ENCODE assay signal across 8 cellular contexts in the genomic region with DNA sequence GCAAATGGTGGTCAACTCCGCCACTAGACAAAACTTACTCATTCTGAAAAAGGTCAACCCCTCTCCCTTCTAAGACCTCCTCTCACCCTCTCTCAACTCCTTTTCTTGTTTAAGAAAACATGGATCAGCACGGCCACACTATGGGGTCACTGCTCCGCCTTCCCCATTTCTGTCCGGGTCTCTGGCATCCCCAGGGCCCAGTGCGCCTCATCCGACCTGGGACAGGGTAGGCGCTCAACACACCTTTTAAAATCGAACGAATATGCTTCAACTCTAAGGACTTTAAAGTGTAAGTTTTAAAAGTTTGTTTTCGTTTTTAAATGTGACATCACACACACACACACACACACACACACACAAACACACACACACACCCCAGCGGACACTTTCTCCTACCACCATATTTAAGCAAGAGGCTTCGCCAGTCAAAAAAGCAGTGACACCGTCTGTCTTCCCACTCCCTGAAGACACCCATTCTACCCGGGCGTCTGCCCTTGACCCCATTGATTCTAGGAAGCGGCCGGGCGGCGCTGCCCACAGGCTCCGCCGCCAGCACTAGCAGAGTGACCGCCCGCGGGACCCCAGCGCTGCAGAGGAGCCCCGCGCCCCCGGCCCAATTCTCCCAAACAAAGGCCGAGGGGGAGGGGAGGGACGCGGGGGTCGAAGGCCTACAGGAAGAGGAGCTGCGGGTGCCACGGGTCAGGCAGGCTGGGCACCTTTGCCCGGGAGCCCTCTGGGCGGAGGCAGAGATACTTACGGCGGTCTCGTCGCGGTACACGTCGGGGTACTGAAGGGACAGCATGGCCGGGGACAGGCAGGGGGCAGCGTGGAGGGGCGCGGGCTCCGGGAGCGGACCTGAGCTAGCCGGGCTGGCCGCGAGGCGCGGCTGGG. TPM values are rescaled to one million over a fixed set of nuclear protein-coding genes. Genes with fewer than 3 reads are reported as not detected.
DNase-seq lines count a peak whose midpoint lies in the region; ATAC-seq and TF ChIP-seq lines count a peak whose summit lies in the region.

No MANE protein-coding gene starts in this region.

- peaks cover 9% of the 10 kb centered on the region for H3K79me1 ChIP-seq in trophoblast cell (ENCODE audit: low read length)

- H4K8ac ChIP-seq in trophoblast cell (ENCODE audit: low read depth, low read length), result peak overlapping the region; percentile 91

- H3K9ac ChIP-seq in trophoblast cell (ENCODE audit: low read length), result peak overlapping the region; percentile 93

- peak overlapping the region; percentile 63 for H3K27ac ChIP-seq in trophoblast cell (ENCODE audit: low read depth, low read length)

- H2AFZ ChIP-seq in trophoblast cell (ENCODE audit: insufficient read depth, low read length, poor library complexity), result peak overlapping the region; percentile 57

- peak overlapping the region; percentile 75 for H3K4me2 ChIP-seq in trophoblast cell (ENCODE audit: low read length)

- peak; percentile 30 for ATAC-seq in GM18508 (IDR thresholded peaks at IDR 0.05; ENCODE audit: insufficient read depth, unreplicated experiment)
- ATAC-seq in HG03039 (IDR thresholded peaks at IDR 0.05; ENCODE audit: unreplicated experiment), result peak; percentile 36

- H4K12ac ChIP-seq in trophoblast cell (ENCODE audit: low read depth, low read length), result peak overlapping the region; percentile 23

- H3K4ac ChIP-seq in trophoblast cell (ENCODE audit: low read depth, low read length), result peak overlapping the region; percentile 78

- peaks cover 13% of the 10 kb centered on the region for H3K79me2 ChIP-seq in trophoblast cell (ENCODE audit: control insufficient read depth, insufficient read depth, low read length, poor library complexity)

- peak overlapping the region; percentile 49 for H2BK5ac ChIP-seq in trophoblast cell (ENCODE audit: low read depth, low read length, poor library complexity)

- CTCF ChIA-PET in AG04449 (lab: Yijun Ruan, JAX), result interaction anchor here (0.6 to 3.3 kb wide), 50 partner anchors 9 to 821 kb away, joined by 3 to 67 read pairs (median 4); a partner anchor contains a TSS

- H2BK120ac ChIP-seq in trophoblast cell (ENCODE audit: insufficient read depth, low read length, poor library complexity), result peak overlapping the region; percentile 44

- no peaks in the 10 kb centered on the region for H3K9me3 ChIP-seq in trophoblast cell (ENCODE audit: insufficient read depth, low read depth, low read length)

- peak overlapping the region; percentile 95 for H3K4me3 ChIP-seq in AG04449 (ENCODE audit: low read depth, low read length)
- H3K4me3 ChIP-seq in trophoblast cell (ENCODE audit: low read depth, low read length), result peak overlapping the region; percentile 99

- POLR2A ChIA-PET in AG04449 (lab: Yijun Ruan, JAX), result interaction anchor here (0.5 to 1.1 kb wide), 6 partner anchors 9 to 887 kb away, joined by 3 to 5 read pairs (median 4); no protein-coding TSS in a partner anchor

- no peak overlapping the region for H3K23ac ChIP-seq in trophoblast cell (ENCODE audit: low read length)

- H3K18ac ChIP-seq in trophoblast cell (ENCODE audit: low read length), result peak overlapping the region; percentile 98

- H2AK5ac ChIP-seq in trophoblast cell (ENCODE audit: low read length), result no peak overlapping the region

- H3K4me1 ChIP-seq in trophoblast cell (ENCODE audit: control insufficient read depth in 1 of 2, insufficient read depth in 2 of 2, low read length in 2 of 2), result peaks cover 0 to 13% of the 10 kb centered on the region in 2 experiments

- no peaks in the 10 kb centered on the region for H3K36me3 ChIP-seq in trophoblast cell (ENCODE audit: control insufficient read depth in 1 of 2, insufficient read depth in 2 of 2, low read length in 2 of 2)

- no CpG with 5 or more reads among the region's 54 CpGs for WGBS in trophoblast cell (ENCODE audit: extremely low coverage, insufficient coverage, insufficient read length)

- TF ChIP-seq CTCF in AG04449 (IDR thresholded peaks at IDR 0.05; ENCODE audit: insufficient read depth, low read length, missing control alignments), result no peak

- peak overlapping the region; percentile 95 for H3K14ac ChIP-seq in trophoblast cell (ENCODE audit: low read length)

- H3K27me3 ChIP-seq in trophoblast cell (ENCODE audit: insufficient read depth, low read length), result no peaks in the 10 kb centered on the region

- peak overlapping the region; percentile 86 for H4K91ac ChIP-seq in trophoblast cell (ENCODE audit: low read depth, low read length)

- DNase-seq in AG04449 (ENCODE audit: low read depth, low spot score) (no peak), NCI-H2227 treated with DMSO at 0.1 percent for 48 hours (lab: John Stamatoyannopoulos, UW) (peak; percentile 19), glomerular visceral epithelial cell (ENCODE audit: extremely low spot score) (peak; percentile 39), trophoblast cell (peak in 1 of 2 donors; percentile 50), DMS153 treated with DMSO at 0.1 percent for 48 hours (lab: John Stamatoyannopoulos, UW; ENCODE audit: unreplicated experiment) (no peak)
- peak; percentile 32 for DNase-seq in activated naive CD4-positive, alpha-beta T cell treated with Interleukin-2 at 50 U/mL for 16 hours

- no peak overlapping the region for H2BK12ac ChIP-seq in trophoblast cell (ENCODE audit: low read length)

RNA-seq across cellular contexts. Expression of gene PREP, which starts 0.5 kb away (rescaled TPM):
- polyA plus RNA-seq in trophoblast cell (2013), result 45.1 and 45.2 TPM in 2 replicates

Comparison
In these comparisons a context has a peak if more than half of its experiments do, and no peak if none do; other contexts are left out.
1. DNase-seq: peak in NCI-H2227 treated with DMSO at 0.1 percent for 48 hours (single experiment), activated naive CD4-positive, alpha-beta T cell treated with Interleukin-2 at 50 U/mL for 16 hours (single experiment) and glomerular visceral epithelial cell (single experiment); none in AG04449 (single experiment) and DMS153 treated with DMSO at 0.1 percent for 48 hours (single experiment).